Comparison of ENCODE assay signal across 2 cellular contexts in genomic region chr20:51526754-51527153, GRCh38.
A peak's percentile ranks its signal among the peaks of the same experiment; 100 is the strongest.
TF ChIP-seq lines count a peak whose summit lies in the region.

No MANE protein-coding gene starts in this region.

TF ChIP-seq in HepG2, 621 proteins besides CTCF, POLR2A, EP300 and RAD21:
- no peak for TF ChIP-seq JARID2 (CRISPR knock-in tag; IDR thresholded peaks at IDR 0.05; ENCODE audit: insufficient replicate concordance)
- TF ChIP-seq, protein P1, sequence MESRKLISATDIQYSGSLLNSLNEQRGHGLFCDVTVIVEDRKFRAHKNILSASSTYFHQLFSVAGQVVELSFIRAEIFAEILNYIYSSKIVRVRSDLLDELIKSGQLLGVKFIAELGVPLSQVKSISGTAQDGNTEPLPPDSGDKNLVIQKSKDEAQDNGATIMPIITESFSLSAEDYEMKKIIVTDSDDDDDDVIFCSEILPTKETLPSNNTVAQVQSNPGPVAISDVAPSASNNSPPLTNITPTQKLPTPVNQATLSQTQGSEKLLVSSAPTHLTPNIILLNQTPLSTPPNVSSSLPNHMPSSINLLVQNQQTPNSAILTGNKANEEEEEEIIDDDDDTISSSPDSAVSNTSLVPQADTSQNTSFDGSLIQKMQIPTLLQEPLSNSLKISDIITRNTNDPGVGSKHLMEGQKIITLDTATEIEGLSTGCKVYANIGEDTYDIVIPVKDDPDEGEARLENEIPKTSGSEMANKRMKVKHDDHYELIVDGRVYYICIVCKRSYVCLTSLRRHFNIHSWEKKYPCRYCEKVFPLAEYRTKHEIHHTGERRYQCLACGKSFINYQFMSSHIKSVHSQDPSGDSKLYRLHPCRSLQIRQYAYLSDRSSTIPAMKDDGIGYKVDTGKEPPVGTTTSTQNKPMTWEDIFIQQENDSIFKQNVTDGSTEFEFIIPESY (CRISPR knock-in tag; IDR thresholded peaks at IDR 0.05), result no peak
- peak; percentile 91 for TF ChIP-seq ZNF770 (CRISPR knock-in tag; IDR thresholded peaks at IDR 0.05)
- TF ChIP-seq CEBPB (IDR thresholded peaks at IDR 0.05; ENCODE audit: borderline replicate concordance, low read depth, low read length), result peak; percentile 68; the same call in 1 of the 2 replicates
- no peak for TF ChIP-seq SIN3A (IDR thresholded peaks at IDR 0.05; ENCODE audit: borderline replicate concordance, low read depth, low read length)
- TF ChIP-seq ZNF121 (CRISPR knock-in tag; IDR thresholded peaks at IDR 0.05), result peak; percentile 57
- no peak for TF ChIP-seq NR2F6 (IDR thresholded peaks at IDR 0.05)
- no peak for TF ChIP-seq NR2F6 (CRISPR knock-in tag; IDR thresholded peaks at IDR 0.05)
- TF ChIP-seq HOXA9 (CRISPR knock-in tag; IDR thresholded peaks at IDR 0.05; ENCODE audit: borderline replicate concordance), result no peak
- no peak for TF ChIP-seq ZHX2 (IDR thresholded peaks at IDR 0.05; ENCODE audit: low read depth)
- TF ChIP-seq ZHX2 (CRISPR knock-in tag; IDR thresholded peaks at IDR 0.05; ENCODE audit: borderline replicate concordance), result no peak

TF ChIP-seq in GM12878, 131 proteins besides CTCF, POLR2A, EP300 and RAD21:
- TF ChIP-seq TARDBP (IDR thresholded peaks at IDR 0.05; ENCODE audit: borderline replicate concordance) (no peak), PML (IDR thresholded peaks at IDR 0.05; ENCODE audit: low read length) (no peak), NFIC (IDR thresholded peaks at IDR 0.05; ENCODE audit: low read depth, low read length) (no peak), SMC3 (IDR thresholded peaks at IDR 0.05; ENCODE audit: borderline replicate concordance, low read length) (no peak), RBBP5 (conservative IDR thresholded peaks at IDR 0.05) (no peak), POU2F2 (IDR thresholded peaks at IDR 0.05; ENCODE audit: borderline replicate concordance, low read depth, low read length) (no peak), BRCA1 (IDR thresholded peaks at IDR 0.05; ENCODE audit: low read depth, low read length) (no peak), ZNF622 (IDR thresholded peaks at IDR 0.05) (no peak), NFYA (IDR thresholded peaks at IDR 0.05; ENCODE audit: borderline replicate concordance, low read depth, low read length) (no peak), RB1 (IDR thresholded peaks at IDR 0.05; ENCODE audit: borderline replicate concordance) (no peak)
- TF ChIP-seq, protein P2, sequence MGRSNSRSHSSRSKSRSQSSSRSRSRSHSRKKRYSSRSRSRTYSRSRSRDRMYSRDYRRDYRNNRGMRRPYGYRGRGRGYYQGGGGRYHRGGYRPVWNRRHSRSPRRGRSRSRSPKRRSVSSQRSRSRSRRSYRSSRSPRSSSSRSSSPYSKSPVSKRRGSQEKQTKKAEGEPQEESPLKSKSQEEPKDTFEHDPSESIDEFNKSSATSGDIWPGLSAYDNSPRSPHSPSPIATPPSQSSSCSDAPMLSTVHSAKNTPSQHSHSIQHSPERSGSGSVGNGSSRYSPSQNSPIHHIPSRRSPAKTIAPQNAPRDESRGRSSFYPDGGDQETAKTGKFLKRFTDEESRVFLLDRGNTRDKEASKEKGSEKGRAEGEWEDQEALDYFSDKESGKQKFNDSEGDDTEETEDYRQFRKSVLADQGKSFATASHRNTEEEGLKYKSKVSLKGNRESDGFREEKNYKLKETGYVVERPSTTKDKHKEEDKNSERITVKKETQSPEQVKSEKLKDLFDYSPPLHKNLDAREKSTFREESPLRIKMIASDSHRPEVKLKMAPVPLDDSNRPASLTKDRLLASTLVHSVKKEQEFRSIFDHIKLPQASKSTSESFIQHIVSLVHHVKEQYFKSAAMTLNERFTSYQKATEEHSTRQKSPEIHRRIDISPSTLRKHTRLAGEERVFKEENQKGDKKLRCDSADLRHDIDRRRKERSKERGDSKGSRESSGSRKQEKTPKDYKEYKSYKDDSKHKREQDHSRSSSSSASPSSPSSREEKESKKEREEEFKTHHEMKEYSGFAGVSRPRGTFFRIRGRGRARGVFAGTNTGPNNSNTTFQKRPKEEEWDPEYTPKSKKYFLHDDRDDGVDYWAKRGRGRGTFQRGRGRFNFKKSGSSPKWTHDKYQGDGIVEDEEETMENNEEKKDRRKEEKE (IDR thresholded peaks at IDR 0.05), result no peak
